8 cellular contexts compared by ENCODE assay signal in the genomic region with DNA sequence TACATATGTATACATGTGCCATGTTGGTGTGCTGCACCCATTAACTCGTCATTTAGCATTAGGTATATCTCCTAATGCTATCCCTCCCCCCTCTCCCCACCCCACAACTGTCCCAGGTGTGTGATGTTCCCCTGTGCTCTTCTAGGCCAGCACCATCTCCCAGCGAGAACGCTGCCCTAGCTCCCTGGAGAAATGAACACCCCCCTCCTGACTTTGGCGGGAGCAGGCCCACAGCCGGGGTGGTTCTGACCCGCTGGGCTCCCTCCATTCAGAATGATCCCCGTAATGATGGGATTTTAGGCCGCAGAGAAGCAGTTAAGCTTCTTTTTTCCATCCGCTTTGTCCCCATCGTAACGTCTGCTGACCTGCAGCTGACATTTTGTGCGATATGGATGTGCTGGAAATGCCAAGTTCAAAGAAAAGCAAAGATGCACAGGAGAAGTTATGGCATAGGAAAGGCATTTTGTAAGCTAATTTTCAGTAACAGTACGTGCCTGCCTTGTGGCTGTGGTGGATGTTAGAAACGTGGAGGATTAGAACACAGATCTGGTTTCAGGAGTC. TPM values are rescaled to one million over a fixed set of nuclear protein-coding genes. Genes with fewer than 3 reads are reported as not detected.
DNase-seq lines count a peak whose midpoint lies in the region; ATAC-seq lines count a peak whose summit lies in the region.

No MANE protein-coding gene starts in this region.

- no peak for ATAC-seq in stimulated activated naive CD8-positive, alpha-beta T cell treated with anti-CD3 and anti-CD28 coated beads, Interleukin-15, Interleukin-2, amounts not matched to agents 100 U/mL and 50 U/mL, for 24 hours
- ATAC-seq in activated naive CD4-positive, alpha-beta T cell treated with anti-CD3 and anti-CD28 coated beads, Interleukin-2, amount 50 U/mL, for 72 hours = peak; percentile 1 to 16
- no peak for ATAC-seq in memory B cell (ENCODE audit: low read depth)

- peak overlapping the region; percentile 70 for H3K27ac Mint-ChIP-seq in stimulated activated naive CD8-positive, alpha-beta T cell treated with anti-CD3 and anti-CD28 coated beads, Interleukin-15, Interleukin-2, amounts not matched to agents 100 ng/mL and 50 ng/mL, for 24 hours
- peak overlapping the region in 1 of 2 donors; percentile 93 for H3K27ac Mint-ChIP-seq in activated naive CD4-positive, alpha-beta T cell treated with anti-CD3 and anti-CD28 coated beads, Interleukin-2, amount 50 U/mL, for 72 hours
- H3K27ac Mint-ChIP-seq in memory B cell = no peak overlapping the region

- H3K4me1 Mint-ChIP-seq in stimulated activated naive CD8-positive, alpha-beta T cell treated with anti-CD3 and anti-CD28 coated beads, Interleukin-15, Interleukin-2, amounts not matched to agents 100 ng/mL and 50 ng/mL, for 24 hours (ENCODE audit: low read depth) = peaks cover 52% of the 10 kb centered on the region
- H3K4me1 Mint-ChIP-seq in memory B cell = peaks cover 33% of the 10 kb centered on the region

- no peak for DNase-seq in stimulated activated naive CD8-positive, alpha-beta T cell treated with anti-CD3 and anti-CD28 coated beads, Interleukin-15, Interleukin-2, amounts not matched to agents 100 U/mL and 50 U/mL, for 24 hours
- DNase-seq in activated naive CD4-positive, alpha-beta T cell treated with anti-CD3 and anti-CD28 coated beads, Interleukin-2, amount 50 U/mL, for 72 hours (ENCODE audit: low spot score in 2 of 2) = peak in 1 of 2 donors; percentile 47
- DNase-seq in memory B cell (ENCODE audit: low spot score in 2 of 2) (peak in 1 of 2 donors; percentile 8), GM19240 (ENCODE audit: insufficient read length, low spot score) (no peak), NCI-H748 (lab: John Stamatoyannopoulos, UW; ENCODE audit: unreplicated experiment) (no peak), NCI-H146 treated with DMSO at 0.1 percent for 48 hours (lab: John Stamatoyannopoulos, UW; ENCODE audit: unreplicated experiment) (no peak), NCI-H226 (no peak)

- peak overlapping the region; percentile 80 for H3K4me3 Mint-ChIP-seq in stimulated activated naive CD8-positive, alpha-beta T cell treated with anti-CD3 and anti-CD28 coated beads, Interleukin-15, Interleukin-2, amounts not matched to agents 100 ng/mL and 50 ng/mL, for 24 hours
- H3K4me3 Mint-ChIP-seq in memory B cell = peak overlapping the region; percentile 57

- no peaks in the 10 kb centered on the region for H3K9me3 Mint-ChIP-seq in stimulated activated naive CD8-positive, alpha-beta T cell treated with anti-CD3 and anti-CD28 coated beads, Interleukin-15, Interleukin-2, amounts not matched to agents 100 ng/mL and 50 ng/mL, for 24 hours
- H3K9me3 Mint-ChIP-seq in activated naive CD4-positive, alpha-beta T cell treated with anti-CD3 and anti-CD28 coated beads, Interleukin-2, amount 50 U/mL, for 72 hours = no peaks in the 10 kb centered on the region
- no peaks in the 10 kb centered on the region for H3K9me3 Mint-ChIP-seq in memory B cell

- no peaks in the 10 kb centered on the region for H3K27me3 Mint-ChIP-seq in stimulated activated naive CD8-positive, alpha-beta T cell treated with anti-CD3 and anti-CD28 coated beads, Interleukin-15, Interleukin-2, amounts not matched to agents 100 ng/mL and 50 ng/mL, for 24 hours
- no peaks in the 10 kb centered on the region for H3K27me3 Mint-ChIP-seq in memory B cell

- peaks cover 12% of the 10 kb centered on the region for H3K36me3 Mint-ChIP-seq in stimulated activated naive CD8-positive, alpha-beta T cell treated with anti-CD3 and anti-CD28 coated beads, Interleukin-15, Interleukin-2, amounts not matched to agents 100 ng/mL and 50 ng/mL, for 24 hours (ENCODE audit: low read depth)
- H3K36me3 Mint-ChIP-seq in activated naive CD4-positive, alpha-beta T cell treated with anti-CD3 and anti-CD28 coated beads, Interleukin-2, amount 50 U/mL, for 72 hours = peaks cover 6% of the 10 kb centered on the region in 2 donors
- peaks cover 5% of the 10 kb centered on the region for H3K36me3 Mint-ChIP-seq in memory B cell

RNA-seq across cellular contexts. Expression of gene ELK4, which starts 39.3 kb away (rescaled TPM):
- 10 to 100 TPM; 67.8 to 91.3 TPM for total RNA-seq in activated naive CD4-positive, alpha-beta T cell treated with anti-CD3 and anti-CD28 coated beads, Interleukin-2, amount 50 U/mL, for 72 hours

Comparison
In these comparisons a context has a peak if more than half of its experiments do, and no peak if none do; other contexts are left out.
1. ATAC-seq: peak in activated naive CD4-positive, alpha-beta T cell treated with anti-CD3 and anti-CD28 coated beads, Interleukin-2, amount 50 U/mL, for 72 hours (2 of 2); none in stimulated activated naive CD8-positive, alpha-beta T cell treated with anti-CD3 and anti-CD28 coated beads, Interleukin-15, Interleukin-2, amounts not matched to agents 100 U/mL and 50 U/mL, for 24 hours (single experiment) and memory B cell (single experiment).